ENCODE assay signal across 16 cellular contexts in the genomic region with DNA sequence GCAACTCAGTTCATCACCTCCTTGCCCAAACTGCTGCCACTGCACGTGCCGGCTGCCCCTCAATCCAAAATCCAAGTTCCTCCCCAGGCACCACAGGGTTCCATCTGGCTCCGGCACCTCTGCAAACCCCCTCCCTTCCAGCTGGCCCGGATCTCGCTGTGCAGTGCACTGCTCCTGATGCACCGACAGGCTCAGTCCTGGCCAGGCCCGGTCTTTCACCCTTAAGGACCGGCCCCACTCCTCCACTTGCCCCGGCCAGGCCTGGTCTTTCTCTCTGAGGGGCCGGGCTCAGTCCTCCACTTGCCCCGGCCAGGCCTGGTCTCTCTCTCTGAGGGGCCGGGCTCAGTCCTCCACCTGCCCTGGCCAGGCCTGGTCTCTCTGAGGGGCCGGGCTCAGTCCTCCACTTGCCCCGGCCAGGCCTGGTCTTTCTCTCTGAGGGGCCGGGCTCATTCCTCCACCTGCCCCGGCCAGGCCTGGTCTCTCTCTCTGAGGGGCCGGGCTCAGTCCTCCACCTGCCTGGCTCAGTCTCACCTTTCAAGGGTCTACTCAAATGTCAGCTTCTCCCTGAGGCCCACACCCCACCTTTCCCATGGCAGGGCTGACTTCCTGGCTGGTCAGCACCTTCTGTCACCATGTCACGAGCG. TPM values are rescaled to one million over a fixed set of nuclear protein-coding genes. Genes with fewer than 3 reads are reported as not detected.
DNase-seq lines count a peak whose midpoint lies in the region; ATAC-seq, FAIRE-seq and TF ChIP-seq lines count a peak whose summit lies in the region.
"Had no signal": no experiment of that assay in that cellular context is flagged by ENCODE, and none has a peak within 500 bp of the region (broad histone marks: within the 10 kb centered on the region; RNA-seq: fewer than 3 reads in every experiment).

No MANE protein-coding gene starts in this region.

- H3K4me3 ChIP-seq in BLaER1: no peak overlapping the region
- H3K4me3 ChIP-seq in Caco-2 (ENCODE audit: low read depth, low read length): no peak overlapping the region
- no peak overlapping the region for H3K4me3 ChIP-seq in astrocyte (ENCODE audit: insufficient read depth, low read depth, low read length)
- H3K4me3 ChIP-seq: ascending aorta, thoracic aorta had no signal

- H3K9me3 ChIP-seq in BLaER1 (no peaks in the 10 kb centered on the region), Caco-2 (no peaks in the 10 kb centered on the region), astrocyte (ENCODE audit: insufficient read depth, low read depth, low read length) (no peaks in the 10 kb centered on the region)
- H3K9me3 ChIP-seq: ascending aorta, thoracic aorta had no signal

- H3K36me3 ChIP-seq in BLaER1: peaks cover 34% of the 10 kb centered on the region
- peaks cover 5% of the 10 kb centered on the region for H3K36me3 ChIP-seq in Caco-2 (ENCODE audit: control insufficient read depth, insufficient read depth, low read length)
- H3K36me3 ChIP-seq in astrocyte (ENCODE audit: insufficient read depth, low read length): no peaks in the 10 kb centered on the region
- H3K36me3 ChIP-seq: thoracic aorta had no signal

- no TSS peak for BruUV-seq in Caco-2 (replicated peaks; lab: Mats Ljungman, UMichigan)

- H3K27me3 ChIP-seq in BLaER1 (no peaks in the 10 kb centered on the region), Caco-2 (replicated peaks; ENCODE audit: control insufficient read depth, insufficient read depth, low read length) (no peaks in the 10 kb centered on the region), astrocyte (ENCODE audit: insufficient read depth, low read length) (no peaks in the 10 kb centered on the region)
- H3K27me3 ChIP-seq: ascending aorta had no signal

- peaks cover 63% of the 10 kb centered on the region for H3K36me3 Mint-ChIP-seq in Caco-2 (ENCODE audit: insufficient read depth, unreplicated experiment)
- H3K36me3 Mint-ChIP-seq in astrocyte (ENCODE audit: low read depth, unreplicated experiment): peaks cover 10% of the 10 kb centered on the region
- H3K36me3 Mint-ChIP-seq in nephron (ENCODE audit: low read depth): no peaks in the 10 kb centered on the region

- ATAC-seq in GM19455 (IDR thresholded peaks at IDR 0.05; ENCODE audit: unreplicated experiment) (no peak), GM21360 (IDR thresholded peaks at IDR 0.05; ENCODE audit: unreplicated experiment) (no peak)
- no peak for ATAC-seq in activated CD4-positive, CD25-positive, alpha-beta regulatory T cell treated with anti-CD3 and anti-CD28 coated beads, Interleukin-2, amount 50 U/mL, for 24 hours
- ATAC-seq: GM12878 had no signal

- peaks cover 99% of the 10 kb centered on the region for H3K79me2 ChIP-seq in astrocyte (ENCODE audit: insufficient read depth, low read length)

- no peak overlapping the region for H2AFZ ChIP-seq in astrocyte (ENCODE audit: low read depth, low read length)

- peaks cover 22% of the 10 kb centered on the region for H3K4me1 Mint-ChIP-seq in Caco-2 (ENCODE audit: low read depth, unreplicated experiment)
- peaks cover 40% of the 10 kb centered on the region for H3K4me1 Mint-ChIP-seq in astrocyte (ENCODE audit: low read depth, unreplicated experiment)
- peaks cover 66% of the 10 kb centered on the region for H3K4me1 Mint-ChIP-seq in nephron

- H3K4me1 ChIP-seq in BLaER1 (peaks cover 100% of the 10 kb centered on the region), Caco-2 (peaks cover 24% of the 10 kb centered on the region), astrocyte (ENCODE audit: insufficient read depth, low read length) (peaks cover 9% of the 10 kb centered on the region)

- H3K27me3 Mint-ChIP-seq in Caco-2 (ENCODE audit: insufficient read depth, unreplicated experiment) (no peaks in the 10 kb centered on the region), astrocyte (ENCODE audit: low read depth, unreplicated experiment) (no peaks in the 10 kb centered on the region), nephron (ENCODE audit: low read depth) (no peaks in the 10 kb centered on the region)

- peaks cover 62% of the 10 kb centered on the region for H4K20me1 ChIP-seq in BLaER1
- peaks cover 91% of the 10 kb centered on the region for H4K20me1 ChIP-seq in astrocyte (ENCODE audit: insufficient read depth, low read length)

- peak overlapping the region; percentile 53 for H3K9ac ChIP-seq in BLaER1
- H3K9ac ChIP-seq in astrocyte (ENCODE audit: low read length): no peak overlapping the region
- H3K9ac ChIP-seq: KMS-11 had no signal

- H3K4me3 Mint-ChIP-seq in Caco-2 (ENCODE audit: unreplicated experiment): no peak overlapping the region
- peak overlapping the region; percentile 40 for H3K4me3 Mint-ChIP-seq in astrocyte (ENCODE audit: unreplicated experiment)
- H3K4me3 Mint-ChIP-seq in nephron: peak overlapping the region in 1 of 3 experiments; percentile 17
- H3K4me3 Mint-ChIP-seq: activated T-helper 1 cell treated with anti-CD3 and anti-CD28 coated beads, Interleukin-12 subunit alpha, Interleukin-12 subunit beta, Interleukin-2, Interleukin-4 antibody, amounts not matched to agents 30 ng/mL and 10 ng/mL and 1 ng/mL, durations not matched to agents 14 hours and 24 hours and 36 hours had no signal

- no peaks in the 10 kb centered on the region for H3K9me3 Mint-ChIP-seq in Caco-2 (ENCODE audit: unreplicated experiment)
- H3K9me3 Mint-ChIP-seq in astrocyte (ENCODE audit: unreplicated experiment): no peaks in the 10 kb centered on the region
- H3K9me3 Mint-ChIP-seq in nephron: no peaks in the 10 kb centered on the region
- H3K9me3 Mint-ChIP-seq: activated T-helper 1 cell treated with anti-CD3 and anti-CD28 coated beads, Interleukin-12 subunit alpha, Interleukin-12 subunit beta, Interleukin-2, Interleukin-4 antibody, amounts not matched to agents 30 ng/mL and 10 ng/mL and 1 ng/mL, durations not matched to agents 14 hours and 24 hours and 36 hours had no signal

- H3K4me2 ChIP-seq in BLaER1 (peak overlapping the region; percentile 98), astrocyte (ENCODE audit: low read length) (no peak overlapping the region)
- H3K4me2 ChIP-seq: KMS-11 had no signal

- TF ChIP-seq CTCF in Caco-2 (IDR thresholded peaks at IDR 0.05; ENCODE audit: insufficient read depth in 1 of 2, low read depth in 1 of 2, low read length in 1 of 2, severe bottlenecking in 1 of 2, unreplicated experiment in 1 of 2) (no peak), astrocyte (IDR thresholded peaks at IDR 0.05; ENCODE audit: insufficient read depth, low read depth, low read length) (no peak), nephron (IDR thresholded peaks at IDR 0.05; ENCODE audit: unreplicated experiment in 3 of 3) (no peak)

- H3K27ac Mint-ChIP-seq in Caco-2 (ENCODE audit: unreplicated experiment) (peak overlapping the region; percentile 85), astrocyte (ENCODE audit: unreplicated experiment) (no peak overlapping the region), nephron (peak overlapping the region; percentile 88 to 97 (median 97))
- H3K27ac Mint-ChIP-seq: activated T-helper 1 cell treated with anti-CD3 and anti-CD28 coated beads, Interleukin-12 subunit alpha, Interleukin-12 subunit beta, Interleukin-2, Interleukin-4 antibody, amounts not matched to agents 30 ng/mL and 10 ng/mL and 1 ng/mL, durations not matched to agents 14 hours and 24 hours and 36 hours had no signal

- CTCF ChIA-PET in Caco-2 (lab: Charles Lee): no interaction called here

- intact Hi-C loops in Caco-2 (cut with micrococcal nuclease; ENCODE audit: unreplicated experiment): no loop called here

- no peak for FAIRE-seq in astrocyte (lab: Jason Lieb, UNC)
- FAIRE-seq: GM12878 had no signal

- POLR2A ChIA-PET in Caco-2 (lab: Charles Lee): no interaction called here

- H3K27ac ChIP-seq in BLaER1: peak overlapping the region; percentile 90
- H3K27ac ChIP-seq in astrocyte (ENCODE audit: low read depth, low read length): no peak overlapping the region
- H3K27ac ChIP-seq: ascending aorta, KMS-11, thoracic aorta had no signal

- DNase-seq in Caco-2 (no peak), astrocyte (ENCODE audit: low read depth) (no peak), NCI-H146 (lab: John Stamatoyannopoulos, UW) (no peak)
- DNase-seq: mammary epithelial cell, NCI-H1436, NCI-H69 had no signal

RNA-seq across cellular contexts. Expression of gene ZNF787, which starts 6.9 kb away (rescaled TPM):
- total RNA-seq in Caco-2 (2022) (58.1 and 60.0 TPM in 2 replicates), astrocyte (35.0 and 36.3 TPM in 2 replicates)

RNA-seq across cellular contexts. Expression of gene ZNF444, which starts 26.9 kb away (rescaled TPM):
- total RNA-seq in Caco-2 (2022) (92.2 and 95.6 TPM in 2 replicates), astrocyte (34.7 and 34.8 TPM in 2 replicates)
